Comparison of ENCODE assay signal across 9 cellular contexts in the genomic region with DNA sequence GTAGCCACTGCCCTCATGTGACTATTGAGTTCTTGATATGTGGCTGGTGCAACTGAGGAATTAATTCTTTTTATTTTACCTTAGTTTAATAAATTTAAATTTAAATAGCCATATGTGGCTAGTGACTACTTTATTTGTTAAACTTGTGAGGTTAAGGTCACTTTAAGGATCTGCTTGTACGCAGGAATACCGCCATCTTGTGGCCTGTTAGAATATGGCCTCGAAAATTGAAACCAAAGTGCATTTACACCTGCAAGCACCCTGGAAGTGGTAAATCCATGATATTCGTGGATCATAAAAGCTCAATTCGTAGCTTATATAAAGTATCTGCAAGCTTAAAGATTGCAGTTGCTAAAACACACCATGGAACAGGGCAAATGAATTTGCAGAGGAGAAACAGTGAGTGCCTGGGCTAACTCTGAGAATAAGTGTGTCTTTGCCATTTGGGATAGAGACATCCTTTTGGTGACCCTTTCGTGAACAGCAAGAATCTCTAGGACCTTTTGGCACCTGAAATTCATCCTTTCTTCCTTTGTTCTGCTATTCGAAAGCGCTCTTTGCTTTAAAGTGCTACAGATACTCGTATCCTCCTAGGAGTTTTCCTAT. TPM values are rescaled to one million over a fixed set of nuclear protein-coding genes. Genes with fewer than 3 reads are reported as not detected.
A peak's percentile ranks its signal among the peaks of the same experiment; 100 is the strongest.
DNase-seq lines count a peak whose midpoint lies in the region; ATAC-seq, FAIRE-seq and TF ChIP-seq lines count a peak whose summit lies in the region.
"Had no signal": no experiment of that assay in that cellular context is flagged by ENCODE, and none has a peak within 500 bp of the region (broad histone marks: within the 10 kb centered on the region; RNA-seq: fewer than 3 reads in every experiment).

No MANE protein-coding gene starts in this region.

- FAIRE-seq in RCC 7860 (lab: Jason Lieb, UNC): peak; percentile 63

- peak; percentile 86 for TF ChIP-seq CTCF in epithelial cell of proximal tubule (conservative IDR thresholded peaks at IDR 0.05; ENCODE audit: low read depth, low read length)

- peak; percentile 33 for DNase-seq in NCI-H1436 (lab: John Stamatoyannopoulos, UW)
- DNase-seq in NCI-H1436 treated with DMSO at 0.1 percent for 48 hours (lab: John Stamatoyannopoulos, UW): no peak
- DNase-seq in RCC 7860 (ENCODE audit: low spot score): peak; percentile 14
- peak; percentile 32 for DNase-seq in epithelial cell of proximal tubule (ENCODE audit: low read depth)
- peak; percentile 10 for DNase-seq in occipital lobe (lab: John Stamatoyannopoulos, UW)
- no peak for DNase-seq in T-helper 9 cell

- ATAC-seq in GM19023 (IDR thresholded peaks at IDR 0.05; ENCODE audit: unreplicated experiment) (peak; percentile 69), HG03565 (IDR thresholded peaks at IDR 0.05; ENCODE audit: unreplicated experiment) (peak; percentile 88)

- H3K4me3 ChIP-seq in epithelial cell of proximal tubule (ENCODE audit: low read depth, low read length): no peak overlapping the region

RNA-seq across cellular contexts. Expression of a gene that starts 59.9 kb away (rescaled TPM):
- total RNA-seq in epithelial cell of proximal tubule: not detected in 2 replicates
- total RNA-seq in occipital lobe: not detected
- total RNA-seq: CD4-positive, CD25-positive, alpha-beta regulatory T cell had no signal

Comparison
In these comparisons a context has a peak if more than half of its experiments do, and no peak if none do; other contexts are left out.
1. DNase-seq: peak in NCI-H1436 (single experiment), RCC 7860 (single experiment), epithelial cell of proximal tubule (single experiment) and occipital lobe (single experiment); none in NCI-H1436 treated with DMSO at 0.1 percent for 48 hours (single experiment) and T-helper 9 cell (single experiment).